In genomic region chr2:104378853-104379374, GRCh38 we compare ENCODE assay signal across 8 cellular contexts.
DNase-seq lines count a peak whose midpoint lies in the region; ATAC-seq lines count a peak whose summit lies in the region.

No MANE protein-coding gene starts in this region.

- DNase-seq in NCI-H2029 treated with DMSO at 0.1 percent for 48 hours (lab: John Stamatoyannopoulos, UW), result peak; percentile 65
- no peak for DNase-seq in NK-92 treated with Interleukin-12 subunit alpha and Interleukin-12 subunit beta, amount 100 ng/mL, for 24 hours (lab: John Stamatoyannopoulos, UW)

- no peaks in the 10 kb centered on the region for H3K4me1 ChIP-seq in ES-I3 (ENCODE audit: insufficient read depth, low read length)
- H3K4me1 ChIP-seq in skeletal muscle tissue (ENCODE audit: control insufficient read depth in 3 of 3, insufficient read depth in 3 of 3, low read length in 3 of 3), result no peaks in the 10 kb centered on the region

- H3K27ac ChIP-seq in skeletal muscle tissue (ENCODE audit: low read depth, low read length), result no peak overlapping the region

- H3K27me3 Mint-ChIP-seq in activated naive CD8-positive, alpha-beta T cell, result no peaks in the 10 kb centered on the region

- H3K27ac Mint-ChIP-seq in activated naive CD8-positive, alpha-beta T cell, result peak overlapping the region; percentile 87

- H3K36me3 ChIP-seq in ES-I3 (ENCODE audit: insufficient read depth, low read length) (no peaks in the 10 kb centered on the region), skeletal muscle tissue (ENCODE audit: control insufficient read depth in 3 of 3, insufficient read depth in 3 of 3, low read length in 3 of 3) (no peaks in the 10 kb centered on the region)

- no peaks in the 10 kb centered on the region for H3K27me3 ChIP-seq in skeletal muscle tissue (ENCODE audit: control insufficient read depth in 3 of 3, insufficient read depth in 3 of 3, low read length in 3 of 3)

- H3K4me1 Mint-ChIP-seq in activated naive CD8-positive, alpha-beta T cell (ENCODE audit: low read depth), result peaks cover 15% of the 10 kb centered on the region

- H3K9ac ChIP-seq in ES-I3 (ENCODE audit: low read depth, low read length) (peak overlapping the region; percentile 49), skeletal muscle tissue (ENCODE audit: low read depth in 1 of 3, low read length in 3 of 3) (peak overlapping the region in 1 of 3 donors; percentile 3)

- no peaks in the 10 kb centered on the region for H3K9me3 Mint-ChIP-seq in activated naive CD8-positive, alpha-beta T cell (ENCODE audit: low read depth)

- H3K36me3 Mint-ChIP-seq in activated naive CD8-positive, alpha-beta T cell, result no peaks in the 10 kb centered on the region

- H3K4me3 ChIP-seq in iPS-18c (ENCODE audit: insufficient read depth, low read depth, low read length) (peak overlapping the region; percentile 29; the same call in 1 of the 2 replicates), skeletal muscle tissue (ENCODE audit: low read length in 3 of 3) (peak overlapping the region; percentile 31 to 75 (median 61))

- ATAC-seq in GM21825 (IDR thresholded peaks at IDR 0.05; ENCODE audit: unreplicated experiment), result peak; percentile 63
- ATAC-seq in HG03135 (IDR thresholded peaks at IDR 0.05; ENCODE audit: unreplicated experiment), result no peak

- H3K9me3 ChIP-seq in ES-I3 (ENCODE audit: control insufficient read depth, insufficient read depth, low read length), result no peaks in the 10 kb centered on the region
- H3K9me3 ChIP-seq in iPS-18c (ENCODE audit: control insufficient read depth, insufficient read depth, low read length), result peaks cover 3% of the 10 kb centered on the region
- no peaks in the 10 kb centered on the region for H3K9me3 ChIP-seq in skeletal muscle tissue (ENCODE audit: control insufficient read depth in 3 of 3, low read length in 3 of 3)

- H3K4me3 Mint-ChIP-seq in activated naive CD8-positive, alpha-beta T cell, result peak overlapping the region; percentile 86
